In the genomic region with DNA sequence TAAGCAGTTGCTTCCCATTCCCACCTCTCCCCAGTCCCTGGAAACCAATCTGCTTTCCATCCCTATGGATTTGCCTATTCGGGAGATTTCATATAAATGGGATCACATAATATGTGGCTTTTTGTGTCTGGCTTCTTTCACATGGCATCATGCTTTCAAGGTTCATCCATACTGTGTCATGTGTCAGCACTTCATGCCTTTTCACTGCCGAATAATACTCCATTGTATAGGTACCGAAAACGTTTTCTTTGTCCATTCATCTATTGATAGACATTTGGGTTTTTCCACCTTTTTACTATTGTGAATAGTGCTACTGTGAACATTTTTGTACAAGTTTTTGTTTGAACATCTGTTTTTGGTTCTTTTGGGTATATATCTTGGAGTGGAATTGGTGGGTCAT, we compare ENCODE assay signal across 31 cellular contexts. TPM values are rescaled to one million over a fixed set of nuclear protein-coding genes. Genes with fewer than 3 reads are reported as not detected.
"Had no signal": no experiment of that assay in that cellular context is flagged by ENCODE, and none has a peak within 500 bp of the region (broad histone marks: within the 10 kb centered on the region; RNA-seq: fewer than 3 reads in every experiment).

No MANE protein-coding gene starts in this region.

- H3K4me1 ChIP-seq: ascending aorta, body of pancreas, breast epithelium had no signal

- FAIRE-seq: TTC549 had no signal

- DNase-seq: activated B cell treated with CpG ODN at 0.5 μM for 24 hours; activated CD4-positive, alpha-beta memory T cell treated with anti-CD3 and anti-CD28 coated beads, Interleukin-2, amount 10 ng/mL, durations not matched to agents 7 days and 5 days; activated CD4-positive, alpha-beta T cell treated with anti-CD3 and anti-CD28 coated beads for 36 hours; activated CD4-positive, alpha-beta T cell treated with anti-CD3 and anti-CD28 coated beads for 48 hours; activated CD4-positive, alpha-beta T cell treated with anti-CD3 and anti-CD28 coated beads, Interleukin-2, amount 10 ng/mL, durations not matched to agents 7 days and 5 days; activated CD4-positive, alpha-beta T cell treated with anti-CD3 and anti-CD28 coated beads, Interleukin-2, amount 50 U/mL, for 48 hours; activated CD4-positive, CD25-positive, alpha-beta regulatory T cell treated with anti-CD3 and anti-CD28 coated beads, Interleukin-2, amount 50 U/mL, for 72 hours; activated CD8-positive, alpha-beta memory T cell treated with anti-CD3 and anti-CD28 coated beads for 24 hours; activated CD8-positive, alpha-beta memory T cell treated with anti-CD3 and anti-CD28 coated beads, Interleukin-2, amount 10 ng/mL, durations not matched to agents 7 days and 5 days; activated CD8-positive, alpha-beta memory T cell treated with anti-CD3 and anti-CD28 coated beads, Interleukin-2, amount 50 U/mL, for 48 hours; activated CD8-positive, alpha-beta T cell treated with anti-CD3 and anti-CD28 coated beads, Interleukin-2, amount 10 ng/mL, durations not matched to agents 7 days and 5 days; activated effector memory CD4-positive, alpha-beta T cell treated with Interleukin-2 at 50 U/mL for 16 hours; activated gamma-delta T cell; activated naive CD4-positive, alpha-beta T cell treated with anti-CD3 and anti-CD28 coated beads, Interleukin-2, amount 10 ng/mL, durations not matched to agents 7 days and 5 days; activated naive CD4-positive, alpha-beta T cell treated with Interleukin-2 at 50 U/mL for 16 hours; activated naive CD8-positive, alpha-beta T cell treated with anti-CD3 and anti-CD28 coated beads, Interleukin-2, amount 10 ng/mL, durations not matched to agents 7 days and 5 days; activated naive CD8-positive, alpha-beta T cell treated with anti-CD3 and anti-CD28 coated beads, Interleukin-2, amount 50 U/mL, for 24 hours; activated T-cell treated with anti-CD3 and anti-CD28 coated beads, Interleukin-2, amount 50 U/mL, for 24 hours; activated T-cell treated with anti-CD3 and anti-CD28 coated beads, Interleukin-2, amount 50 U/mL, for 48 hours; amygdala; anterior cingulate cortex; body of pancreas; brain microvascular endothelial cell; central memory CD4-positive, alpha-beta T cell; T-helper 1 cell; T-helper 2 cell; T-helper 9 cell had no signal

- H3K27me3 ChIP-seq: ascending aorta, body of pancreas, brain microvascular endothelial cell, breast epithelium had no signal

- H3K4me3 ChIP-seq: ascending aorta, body of pancreas, breast epithelium had no signal

- H3K9me3 ChIP-seq: ascending aorta, body of pancreas, breast epithelium had no signal

- H3K27ac ChIP-seq: ascending aorta, body of pancreas, brain microvascular endothelial cell, breast epithelium, VCaP had no signal

- H3K36me3 ChIP-seq: ascending aorta, brain microvascular endothelial cell, breast epithelium had no signal

- ATAC-seq: activated CD4-positive, alpha-beta T cell treated with anti-CD3 and anti-CD28 coated beads for 36 hours; activated CD8-positive, alpha-beta memory T cell treated with anti-CD3 and anti-CD28 coated beads, Interleukin-2, amount 10 ng/mL, durations not matched to agents 7 days and 5 days; activated CD8-positive, alpha-beta T cell treated with anti-CD3 and anti-CD28 coated beads, Interleukin-2, amount 10 ng/mL, durations not matched to agents 7 days and 5 days; activated naive CD8-positive, alpha-beta T cell treated with anti-CD3 and anti-CD28 coated beads, Interleukin-2, amount 50 U/mL, for 24 hours; body of pancreas had no signal

RNA-seq across cellular contexts. Expression of a gene that starts 12.5 kb away (rescaled TPM):
- total RNA-seq: activated CD4-positive, alpha-beta T cell treated with anti-CD3 and anti-CD28 coated beads, Interleukin-2, amount 10 ng/mL, durations not matched to agents 7 days and 5 days had no signal
